8 cellular contexts compared by ENCODE assay signal in genomic region chr1:46340404-46341221, GRCh38. TPM values are rescaled to one million over a fixed set of nuclear protein-coding genes. Genes with fewer than 3 reads are reported as not detected.
DNase-seq lines count a peak whose midpoint lies in the region; ATAC-seq and TF ChIP-seq lines count a peak whose summit lies in the region.

Gene NSUN4, plus strand, starts transcription at chr1:46340807. Its CDS starts 20 bp downstream, at chr1:46340827.

- H3K9me3 Mint-ChIP-seq in activated T-helper 17 cell treated with anti-CD3 and anti-CD28 coated beads, Interleukin-2, amount 50 U/mL, for 72 hours: no peaks in the 10 kb centered on the region
- peaks cover 0 to 2% (median 0%) of the 10 kb centered on the region in 9 donors for H3K9me3 Mint-ChIP-seq in naive thymus-derived CD8-positive, alpha-beta T cell

- H3K9ac ChIP-seq in fibroblast of lung (ENCODE audit: insufficient read depth, low read length): peak within 1 kb of the TSS; percentile 95

- no peaks in the 10 kb centered on the region for H3K9me3 ChIP-seq in fibroblast of lung (ENCODE audit: control insufficient read depth, insufficient read depth, low read depth, low read length)

- POLR2A ChIA-PET in naive thymus-derived CD8-positive, alpha-beta T cell (lab: Charles Lee): interaction anchor here (0.7 to 2.0 kb wide), 4 partner anchors 12 to 94 kb away, joined by 3 to 30 read pairs (median 8); partner anchors contain the start of genes LRRC41, RAD54L and UQCRH

- peak within 1 kb of the TSS; percentile 98 for H3K27ac Mint-ChIP-seq in activated T-helper 17 cell treated with anti-CD3 and anti-CD28 coated beads, Interleukin-2, amount 50 U/mL, for 72 hours
- H3K27ac Mint-ChIP-seq in naive thymus-derived CD8-positive, alpha-beta T cell: peak within 1 kb of the TSS; percentile 95 to 100 (median 100)

- H3K27ac ChIP-seq in fibroblast of lung (ENCODE audit: insufficient read depth, low read length): peak within 1 kb of the TSS; percentile 99

- peak within 1 kb of the TSS; percentile 82 to 86 (median 84) for H3K4me3 ChIP-seq in fibroblast of lung (replicated peaks in 1 of 4; ENCODE audit: control extremely low read depth in 1 of 4, insufficient read depth in 1 of 4, low read depth in 3 of 4, low read length in 4 of 4)

- DNase-seq in Daoy (ENCODE audit: low read depth) (peak; percentile 95), Kasumi-1 (lab: John Stamatoyannopoulos, UW) (peak; percentile 93 to 94), RPMI8226 (peak; percentile 97), fibroblast of lung (ENCODE audit: low read depth in 2 of 2) (peak; percentile 94 to 98)
- peak; percentile 68 to 89 (median 84) for DNase-seq in naive thymus-derived CD8-positive, alpha-beta T cell
- peak; percentile 75 to 87 (median 82) for DNase-seq in stimulated activated naive CD4-positive, alpha-beta T cell (lab: John Stamatoyannopoulos, UW)

- peak within 1 kb of the TSS; percentile 95 for H3K4me3 Mint-ChIP-seq in activated T-helper 17 cell treated with anti-CD3 and anti-CD28 coated beads, Interleukin-2, amount 50 U/mL, for 72 hours
- peak within 1 kb of the TSS; percentile 97 to 100 (median 100) for H3K4me3 Mint-ChIP-seq in naive thymus-derived CD8-positive, alpha-beta T cell

- H3K27me3 ChIP-seq in fibroblast of lung (ENCODE audit: control insufficient read depth, insufficient read depth, low read length): no peaks in the 10 kb centered on the region

- TF ChIP-seq CTCF in fibroblast of lung (conservative IDR thresholded peaks at IDR 0.05 in 1 of 2, IDR thresholded peaks at IDR 0.05 in 1 of 2; ENCODE audit: low read depth in 1 of 2, low read length in 2 of 2): peak; percentile 61 to 78

- H3K36me3 ChIP-seq in fibroblast of lung (ENCODE audit: control insufficient read depth, insufficient read depth, low read length): peaks cover 3% of the 10 kb centered on the region

- H3K27me3 Mint-ChIP-seq in activated T-helper 17 cell treated with anti-CD3 and anti-CD28 coated beads, Interleukin-2, amount 50 U/mL, for 72 hours: no peaks in the 10 kb centered on the region
- H3K27me3 Mint-ChIP-seq in naive thymus-derived CD8-positive, alpha-beta T cell: no peaks in the 10 kb centered on the region

- H3K4me2 ChIP-seq in fibroblast of lung (ENCODE audit: extremely low read depth, insufficient read depth, low read length): peak within 1 kb of the TSS; percentile 100

- peaks cover 16% of the 10 kb centered on the region for H3K79me2 ChIP-seq in fibroblast of lung (ENCODE audit: control insufficient read depth, insufficient read depth, low read length)

- H2AFZ ChIP-seq in fibroblast of lung (ENCODE audit: low read length): peak within 1 kb of the TSS; percentile 88

- H3K4me1 ChIP-seq in fibroblast of lung (ENCODE audit: control insufficient read depth, extremely low read depth, insufficient read depth, low read length): peaks cover 6% of the 10 kb centered on the region

- ATAC-seq in GM21825 (IDR thresholded peaks at IDR 0.05; ENCODE audit: unreplicated experiment): peak; percentile 83
- peak; percentile 94 for ATAC-seq in activated T-helper 17 cell treated with anti-CD3 and anti-CD28 coated beads, Interleukin-2, amount 50 U/mL, for 72 hours (replicated peaks)
- ATAC-seq in naive thymus-derived CD8-positive, alpha-beta T cell: peak; percentile 87 to 88

- H3K36me3 Mint-ChIP-seq in activated T-helper 17 cell treated with anti-CD3 and anti-CD28 coated beads, Interleukin-2, amount 50 U/mL, for 72 hours (ENCODE audit: low read depth): peaks cover 55% of the 10 kb centered on the region
- peaks cover 0 to 16% (median 3%) of the 10 kb centered on the region in 3 donors for H3K36me3 Mint-ChIP-seq in naive thymus-derived CD8-positive, alpha-beta T cell

- peaks cover 31% of the 10 kb centered on the region for H3K4me1 Mint-ChIP-seq in activated T-helper 17 cell treated with anti-CD3 and anti-CD28 coated beads, Interleukin-2, amount 50 U/mL, for 72 hours
- H3K4me1 Mint-ChIP-seq in naive thymus-derived CD8-positive, alpha-beta T cell: peaks cover 31 to 59% (median 50%) of the 10 kb centered on the region in 4 donors

- no peaks in the 10 kb centered on the region for H4K20me1 ChIP-seq in fibroblast of lung (ENCODE audit: control insufficient read depth, extremely low read depth, insufficient read depth, low read length)

RNA-seq across cellular contexts. Expression of gene NSUN4, which starts in this region (rescaled TPM):
- 22.3 and 30.6 TPM in 2 replicates for total RNA-seq in Daoy (2014; rRNA removed; shearing (Covaris generic))
- 10 to 100 TPM; 23.3 to 24.5 TPM for total RNA-seq in activated T-helper 17 cell treated with anti-CD3 and anti-CD28 coated beads, Interleukin-2, amount 50 U/mL, for 72 hours
- total RNA-seq in fibroblast of lung: 12.6 and 16.0 TPM in 2 replicates
- polyA plus RNA-seq in fibroblast of lung: 16.9 and 18.3 TPM in 2 replicates
- 9.6 and 12.0 TPM in 2 replicates for polyA plus RNA-seq in fibroblast of lung (2012)
- 74.9 and 124 TPM in 2 replicates for polyA minus RNA-seq in fibroblast of lung (ENCODE audit: low replicate concordance)
- total RNA-seq in naive thymus-derived CD8-positive, alpha-beta T cell: 10 to 100 TPM; 21.7 to 29.7 TPM
- polyA plus RNA-seq in naive thymus-derived CD8-positive, alpha-beta T cell: 10 to 100 TPM; 10.3 to 14.0 (median 12.3) TPM

Comparison
In these comparisons a context has a peak if more than half of its experiments do, and no peak if none do; other contexts are left out.
1. Peak in every context shown above with its lines: DNase-seq, ATAC-seq, H3K4me3 ChIP-seq and H3K27ac ChIP-seq.